In genomic region chr11:92576315-92576714, GRCh38 we compare ENCODE assay signal across 33 cellular contexts.
"Had no signal": no experiment of that assay in that cellular context is flagged by ENCODE, and none has a peak within 500 bp of the region (broad histone marks: within the 10 kb centered on the region; RNA-seq: fewer than 3 reads in every experiment).

No MANE protein-coding gene starts in this region.

- DNase-seq: activated CD4-positive, alpha-beta memory T cell treated with anti-CD3 and anti-CD28 coated beads for 36 hours; activated CD4-positive, alpha-beta T cell treated with anti-CD3 and anti-CD28 coated beads for 36 hours; activated CD4-positive, alpha-beta T cell treated with anti-CD3 and anti-CD28 coated beads, Interleukin-2, amount 10 ng/mL, durations not matched to agents 24 days and 14 days; activated CD4-positive, CD25-positive, alpha-beta regulatory T cell; activated CD4-positive, CD25-positive, alpha-beta regulatory T cell treated with anti-CD3 and anti-CD28 coated beads, Interleukin-2, amount 50 U/mL, for 72 hours; activated CD8-positive, alpha-beta memory T cell treated with anti-CD3 and anti-CD28 coated beads, Interleukin-2, amount 10 ng/mL, durations not matched to agents 7 days and 5 days; activated CD8-positive, alpha-beta memory T cell treated with anti-CD3 and anti-CD28 coated beads, Interleukin-2, amount 50 U/mL, for 4 hours; activated CD8-positive, alpha-beta T cell treated with anti-CD3 and anti-CD28 coated beads, Interleukin-2, amount 10 ng/mL, durations not matched to agents 7 days and 5 days; activated effector memory CD4-positive, alpha-beta T cell treated with anti-CD3 and anti-CD28 coated beads, Interleukin-2, amount 50 U/mL, for 16 hours; activated naive CD4-positive, alpha-beta T cell treated with anti-CD3 and anti-CD28 coated beads for 36 hours; activated naive CD8-positive, alpha-beta T cell treated with anti-CD3 and anti-CD28 coated beads for 36 hours; activated naive CD8-positive, alpha-beta T cell treated with anti-CD3 and anti-CD28 coated beads, Interleukin-2, amount 50 U/mL, for 24 hours; activated T-cell treated with anti-CD3 and anti-CD28 coated beads, Interleukin-2, amount 50 U/mL, for 1 hour; activated T-cell treated with anti-CD3 and anti-CD28 coated beads, Interleukin-2, amount 50 U/mL, for 48 hours; adrenal gland; amygdala; aorta; brain microvascular endothelial cell; caudate nucleus; cortex of kidney; dermis blood vessel endothelial cell; effector CD4-positive, alpha-beta T cell; effector memory CD8-positive, alpha-beta T cell; erythroblast; foreskin keratinocyte; gastrocnemius medialis; glutamatergic neuron; heart left ventricle; T-helper 2 cell had no signal

- H3K4me1 Mint-ChIP-seq: activated CD4-positive, alpha-beta T cell treated with anti-CD3 and anti-CD28 coated beads for 36 hours; activated CD4-positive, alpha-beta T cell treated with anti-CD3 and anti-CD28 coated beads, Interleukin-2, amount 10 ng/mL, durations not matched to agents 24 days and 14 days; activated CD8-positive, alpha-beta memory T cell treated with anti-CD3 and anti-CD28 coated beads, Interleukin-2, amount 10 ng/mL, durations not matched to agents 7 days and 5 days; activated naive CD4-positive, alpha-beta T cell treated with anti-CD3 and anti-CD28 coated beads, Interleukin-2, amount 50 U/mL, for 24 hours; activated naive CD8-positive, alpha-beta T cell treated with anti-CD3 and anti-CD28 coated beads for 36 hours; activated naive CD8-positive, alpha-beta T cell treated with anti-CD3 and anti-CD28 coated beads, Interleukin-2, amount 50 U/mL, for 24 hours had no signal

- H3K36me3 Mint-ChIP-seq: activated CD4-positive, alpha-beta memory T cell treated with anti-CD3 and anti-CD28 coated beads for 36 hours; activated CD8-positive, alpha-beta memory T cell treated with anti-CD3 and anti-CD28 coated beads, Interleukin-2, amount 10 ng/mL, durations not matched to agents 7 days and 5 days; activated naive CD4-positive, alpha-beta T cell treated with anti-CD3 and anti-CD28 coated beads, Interleukin-2, amount 50 U/mL, for 24 hours; activated naive CD8-positive, alpha-beta T cell treated with anti-CD3 and anti-CD28 coated beads for 36 hours had no signal

- H3K27ac Mint-ChIP-seq: activated CD4-positive, alpha-beta memory T cell treated with anti-CD3 and anti-CD28 coated beads for 36 hours; activated CD4-positive, alpha-beta T cell treated with anti-CD3 and anti-CD28 coated beads for 36 hours; activated CD4-positive, alpha-beta T cell treated with anti-CD3 and anti-CD28 coated beads, Interleukin-2, amount 10 ng/mL, durations not matched to agents 24 days and 14 days; activated CD8-positive, alpha-beta memory T cell treated with anti-CD3 and anti-CD28 coated beads, Interleukin-2, amount 10 ng/mL, durations not matched to agents 7 days and 5 days; activated CD8-positive, alpha-beta T cell treated with anti-CD3 and anti-CD28 coated beads, Interleukin-2, amount 10 ng/mL, durations not matched to agents 7 days and 5 days; activated naive CD4-positive, alpha-beta T cell treated with anti-CD3 and anti-CD28 coated beads for 36 hours; activated naive CD4-positive, alpha-beta T cell treated with anti-CD3 and anti-CD28 coated beads, Interleukin-2, amount 50 U/mL, for 24 hours; activated naive CD8-positive, alpha-beta T cell treated with anti-CD3 and anti-CD28 coated beads for 36 hours; activated naive CD8-positive, alpha-beta T cell treated with anti-CD3 and anti-CD28 coated beads, Interleukin-2, amount 50 U/mL, for 24 hours; activated T-helper 1 cell treated with anti-CD3 and anti-CD28 coated beads, Interleukin-12 subunit alpha, Interleukin-12 subunit beta, Interleukin-2, Interleukin-4 antibody, amounts not matched to agents 30 ng/mL and 10 ng/mL and 1 ng/mL, durations not matched to agents 14 hours and 24 hours and 36 hours; activated T-helper 2 cell treated with anti-CD3 and anti-CD28 coated beads, Interferon-gamma antibody, Interleukin-2, Interleukin-4, amounts not matched to agents 10 μg/mL and 5 μg/mL and 100 μg/mL, durations not matched to agents 14 hours and 24 hours and 36 hours; effector memory CD8-positive, alpha-beta T cell had no signal

- H3K9me3 Mint-ChIP-seq: activated CD4-positive, alpha-beta memory T cell treated with anti-CD3 and anti-CD28 coated beads for 36 hours; activated CD4-positive, alpha-beta T cell treated with anti-CD3 and anti-CD28 coated beads, Interleukin-2, amount 10 ng/mL, durations not matched to agents 24 days and 14 days; activated naive CD4-positive, alpha-beta T cell treated with anti-CD3 and anti-CD28 coated beads for 36 hours; activated naive CD4-positive, alpha-beta T cell treated with anti-CD3 and anti-CD28 coated beads, Interleukin-2, amount 50 U/mL, for 24 hours; activated naive CD8-positive, alpha-beta T cell treated with anti-CD3 and anti-CD28 coated beads for 36 hours; activated naive CD8-positive, alpha-beta T cell treated with anti-CD3 and anti-CD28 coated beads, Interleukin-2, amount 50 U/mL, for 24 hours; activated T-helper 1 cell treated with anti-CD3 and anti-CD28 coated beads, Interleukin-12 subunit alpha, Interleukin-12 subunit beta, Interleukin-2, Interleukin-4 antibody, amounts not matched to agents 30 ng/mL and 10 ng/mL and 1 ng/mL, durations not matched to agents 14 hours and 24 hours and 36 hours; activated T-helper 2 cell treated with anti-CD3 and anti-CD28 coated beads, Interferon-gamma antibody, Interleukin-2, Interleukin-4, amounts not matched to agents 10 μg/mL and 5 μg/mL and 100 μg/mL, durations not matched to agents 14 hours and 24 hours and 36 hours had no signal

- H3K4me3 Mint-ChIP-seq: activated CD4-positive, alpha-beta memory T cell treated with anti-CD3 and anti-CD28 coated beads for 36 hours; activated CD4-positive, alpha-beta T cell treated with anti-CD3 and anti-CD28 coated beads for 36 hours; activated CD4-positive, alpha-beta T cell treated with anti-CD3 and anti-CD28 coated beads, Interleukin-2, amount 10 ng/mL, durations not matched to agents 24 days and 14 days; activated CD8-positive, alpha-beta memory T cell treated with anti-CD3 and anti-CD28 coated beads, Interleukin-2, amount 10 ng/mL, durations not matched to agents 7 days and 5 days; activated CD8-positive, alpha-beta T cell treated with anti-CD3 and anti-CD28 coated beads, Interleukin-2, amount 10 ng/mL, durations not matched to agents 7 days and 5 days; activated naive CD4-positive, alpha-beta T cell treated with anti-CD3 and anti-CD28 coated beads for 36 hours; activated naive CD4-positive, alpha-beta T cell treated with anti-CD3 and anti-CD28 coated beads, Interleukin-2, amount 50 U/mL, for 24 hours; activated naive CD8-positive, alpha-beta T cell treated with anti-CD3 and anti-CD28 coated beads for 36 hours; activated naive CD8-positive, alpha-beta T cell treated with anti-CD3 and anti-CD28 coated beads, Interleukin-2, amount 50 U/mL, for 24 hours; activated T-helper 1 cell treated with anti-CD3 and anti-CD28 coated beads, Interleukin-12 subunit alpha, Interleukin-12 subunit beta, Interleukin-2, Interleukin-4 antibody, amounts not matched to agents 30 ng/mL and 10 ng/mL and 1 ng/mL, durations not matched to agents 14 hours and 24 hours and 36 hours; effector memory CD8-positive, alpha-beta T cell had no signal

- H3K9me3 ChIP-seq: adrenal gland, esophagus muscularis mucosa, gastrocnemius medialis, heart left ventricle had no signal

- H3K4me1 ChIP-seq: adrenal gland, esophagus muscularis mucosa, foreskin keratinocyte, gastrocnemius medialis, heart left ventricle had no signal

- ATAC-seq: activated CD4-positive, alpha-beta T cell treated with anti-CD3 and anti-CD28 coated beads for 36 hours; activated CD8-positive, alpha-beta memory T cell treated with anti-CD3 and anti-CD28 coated beads, Interleukin-2, amount 10 ng/mL, durations not matched to agents 7 days and 5 days; activated CD8-positive, alpha-beta T cell treated with anti-CD3 and anti-CD28 coated beads, Interleukin-2, amount 10 ng/mL, durations not matched to agents 7 days and 5 days; activated naive CD8-positive, alpha-beta T cell treated with anti-CD3 and anti-CD28 coated beads, Interleukin-2, amount 50 U/mL, for 24 hours; effector memory CD8-positive, alpha-beta T cell; foreskin keratinocyte; gastrocnemius medialis; heart left ventricle had no signal

- H3K27me3 ChIP-seq: adrenal gland, brain microvascular endothelial cell, esophagus muscularis mucosa, gastrocnemius medialis, heart left ventricle had no signal

- H3K27me3 Mint-ChIP-seq: activated CD4-positive, alpha-beta memory T cell treated with anti-CD3 and anti-CD28 coated beads for 36 hours; activated CD4-positive, alpha-beta T cell treated with anti-CD3 and anti-CD28 coated beads for 36 hours; activated CD4-positive, alpha-beta T cell treated with anti-CD3 and anti-CD28 coated beads, Interleukin-2, amount 10 ng/mL, durations not matched to agents 24 days and 14 days; activated CD8-positive, alpha-beta memory T cell treated with anti-CD3 and anti-CD28 coated beads, Interleukin-2, amount 10 ng/mL, durations not matched to agents 7 days and 5 days; activated naive CD4-positive, alpha-beta T cell treated with anti-CD3 and anti-CD28 coated beads, Interleukin-2, amount 50 U/mL, for 24 hours; activated naive CD8-positive, alpha-beta T cell treated with anti-CD3 and anti-CD28 coated beads for 36 hours; activated naive CD8-positive, alpha-beta T cell treated with anti-CD3 and anti-CD28 coated beads, Interleukin-2, amount 50 U/mL, for 24 hours; effector memory CD8-positive, alpha-beta T cell had no signal

- H3K27ac ChIP-seq: adrenal gland, brain microvascular endothelial cell, esophagus muscularis mucosa, foreskin keratinocyte, gastrocnemius medialis, heart left ventricle had no signal
